ENCODE assay signal across 8 cellular contexts in genomic region chr21:38352536-38353219, GRCh38.
DNase-seq lines count a peak whose midpoint lies in the region; ATAC-seq lines count a peak whose summit lies in the region.

No MANE protein-coding gene starts in this region.

- H3K9me3 ChIP-seq in BLaER1 = no peaks in the 10 kb centered on the region

- no peaks in the 10 kb centered on the region for H4K20me1 ChIP-seq in BLaER1

- DNase-seq in NCI-H748 treated with DMSO at 0.1 percent for 48 hours (lab: John Stamatoyannopoulos, UW) (peak; percentile 43), Right ventricle myocardium superior (peak; percentile 53), retina (peak; percentile 35), OCI-M2 (lab: John Stamatoyannopoulos, UW; ENCODE audit: unreplicated experiment) (no peak)
- peak; percentile 69 to 70 for DNase-seq in activated T-cell treated with anti-CD3 and anti-CD28 coated beads, Interleukin-2, amount 50 U/mL, for 48 hours

- H3K36me3 ChIP-seq in BLaER1 = no peaks in the 10 kb centered on the region

- ATAC-seq in HG02759 (IDR thresholded peaks at IDR 0.05; ENCODE audit: unreplicated experiment) (peak; percentile 44), Right ventricle myocardium superior (ENCODE audit: poor library complexity) (peak; percentile 51), HG03457 (IDR thresholded peaks at IDR 0.05; ENCODE audit: unreplicated experiment) (no peak)

- no peak overlapping the region for H3K4me3 ChIP-seq in BLaER1

- peak overlapping the region; percentile 30 for H3K4me2 ChIP-seq in BLaER1

- H3K9ac ChIP-seq in BLaER1 = no peak overlapping the region

- peaks cover 61% of the 10 kb centered on the region for H3K4me1 ChIP-seq in BLaER1

- H3K27me3 ChIP-seq in BLaER1 = no peaks in the 10 kb centered on the region

- H3K27ac ChIP-seq in BLaER1 = no peak overlapping the region

- intact Hi-C loops in Right ventricle myocardium superior (cut with DNase I) = loop anchor here (10.0 kb wide), 1 partner anchor 658 kb away; no protein-coding TSS in a partner anchor
